11 cellular contexts compared by ENCODE assay signal in genomic region chr3:161415506-161416231, GRCh38. TPM values are rescaled to one million over a fixed set of nuclear protein-coding genes. Genes with fewer than 3 reads are reported as not detected.
DNase-seq lines count a peak whose midpoint lies in the region; TF ChIP-seq lines count a peak whose summit lies in the region.
"Had no signal": no experiment of that assay in that cellular context is flagged by ENCODE, and none has a peak within 500 bp of the region (broad histone marks: within the 10 kb centered on the region; RNA-seq: fewer than 3 reads in every experiment).

No MANE protein-coding gene starts in this region.

- TF ChIP-seq CTCF in dorsolateral prefrontal cortex (IDR thresholded peaks at IDR 0.05 in 54 of 56, conservative IDR thresholded peaks at IDR 0.05 in 2 of 56; ENCODE audit: low read depth in 1 of 56, partially characterized antibody in 56 of 56): no peak

- H3K9me3 ChIP-seq in mucosa of stomach (ENCODE audit: control insufficient read depth, low read length): no peaks in the 10 kb centered on the region

- peak overlapping the region; percentile 99 for H3K27ac ChIP-seq in epithelial cell of prostate
- H3K27ac ChIP-seq in dorsolateral prefrontal cortex: peak overlapping the region in 21 of 59 donors; percentile 1 to 78 (median 34)
- H3K27ac ChIP-seq: BLaER1 had no signal

- intact Hi-C loops in dorsolateral prefrontal cortex (cut with DNase I): no loop called here

- peak overlapping the region; percentile 42 for H3K9ac ChIP-seq in mucosa of stomach (ENCODE audit: low read length)
- H3K9ac ChIP-seq: BLaER1 had no signal

- peaks cover 57% of the 10 kb centered on the region for H3K4me1 ChIP-seq in mucosa of stomach (ENCODE audit: control insufficient read depth, insufficient read depth, low read length)

- H3K27me3 ChIP-seq in mucosa of stomach (ENCODE audit: control insufficient read depth, insufficient read depth, low read length) (no peaks in the 10 kb centered on the region), dorsolateral prefrontal cortex (no peaks in the 10 kb centered on the region)
- H3K27me3 ChIP-seq: BLaER1 had no signal

- no peaks in the 10 kb centered on the region for H3K36me3 ChIP-seq in mucosa of stomach (ENCODE audit: control insufficient read depth, insufficient read depth, low read length)
- H3K36me3 ChIP-seq: BLaER1 had no signal

- DNase-seq in A172 (ENCODE audit: low spot score) (peak; percentile 55), NCI-H2196 treated with DMSO at 0.1 percent for 48 hours (lab: John Stamatoyannopoulos, UW; ENCODE audit: unreplicated experiment) (peak; percentile 61), epithelial cell of prostate (ENCODE audit: low read depth, low spot score) (peak; percentile 73), SW 1271 (lab: John Stamatoyannopoulos, UW) (no peak), MV-4-11 (lab: John Stamatoyannopoulos, UW) (no peak), dorsolateral prefrontal cortex (no peak), inferior parietal cortex (ENCODE audit: extremely low spot score) (no peak)
- DNase-seq: NCI-H510A, nucleus accumbens had no signal

- H3K4me3 ChIP-seq in mucosa of stomach (ENCODE audit: low read length) (no peak overlapping the region), dorsolateral prefrontal cortex (no peak overlapping the region)
- H3K4me3 ChIP-seq: BLaER1 had no signal

RNA-seq across cellular contexts. Expression of gene SPTSSB, which starts 44.4 kb away (rescaled TPM):
- total RNA-seq in A172 (2014; rRNA removed; shearing (Covaris generic)): not detected in 2 replicates
- total RNA-seq in dorsolateral prefrontal cortex: 10 to 100 TPM in 102 of 120 experiments, 1 to 10 TPM in 18; 6.5 to 56.0 (median 24.3) TPM

Comparison
In these comparisons a context has a peak if more than half of its experiments do, and no peak if none do; other contexts are left out.
1. DNase-seq: peak in A172 (single experiment), NCI-H2196 treated with DMSO at 0.1 percent for 48 hours (single experiment) and epithelial cell of prostate (single experiment); none in SW 1271 (0 of 2), MV-4-11 (single experiment), dorsolateral prefrontal cortex (0 of 10) and inferior parietal cortex (single experiment).